27 cellular contexts compared by ENCODE assay signal in the genomic region with DNA sequence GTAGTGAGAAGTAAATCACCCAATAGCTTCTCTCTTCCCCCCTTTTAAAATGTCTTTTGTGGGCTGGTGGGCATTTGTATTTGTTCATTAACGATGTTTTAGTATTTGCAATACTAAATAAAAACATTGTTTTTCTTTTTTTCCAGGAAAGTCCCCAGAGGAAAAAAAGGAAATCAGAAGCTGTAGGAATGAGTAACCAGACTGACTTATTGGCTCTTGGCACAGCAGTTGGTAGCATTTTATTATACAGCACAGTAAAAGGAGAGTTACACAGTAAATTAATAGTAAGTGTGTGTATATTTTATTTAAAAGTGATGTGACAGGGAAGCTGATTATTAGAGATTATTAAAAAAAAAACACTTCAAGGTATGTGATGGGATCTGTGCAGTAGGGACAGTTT.
"Had no signal": no experiment of that assay in that cellular context is flagged by ENCODE, and none has a peak within 500 bp of the region (broad histone marks: within the 10 kb centered on the region; RNA-seq: fewer than 3 reads in every experiment).

No MANE protein-coding gene starts in this region.

- H3K4me1 ChIP-seq: parathyroid adenoma had no signal

- H3K27me3 ChIP-seq: brain microvascular endothelial cell, right atrium auricular region, spleen, thyroid gland, upper lobe of left lung had no signal

- H3K27ac ChIP-seq: brain microvascular endothelial cell, parathyroid adenoma, psoas muscle, right atrium auricular region, spleen, thyroid gland, upper lobe of left lung had no signal

- ATAC-seq: activated CD4-positive, alpha-beta T cell treated with anti-CD3 and anti-CD28 coated beads for 36 hours; activated CD8-positive, alpha-beta memory T cell treated with anti-CD3 and anti-CD28 coated beads, Interleukin-2, amount 10 ng/mL, durations not matched to agents 7 days and 5 days; activated CD8-positive, alpha-beta T cell treated with anti-CD3 and anti-CD28 coated beads, Interleukin-2, amount 10 ng/mL, durations not matched to agents 7 days and 5 days; left colon; naive thymus-derived CD8-positive, alpha-beta T cell; psoas muscle; T-cell had no signal

- H3K9ac ChIP-seq: parathyroid adenoma had no signal

- H3K4me3 ChIP-seq: psoas muscle, right atrium auricular region, spleen, thyroid gland, upper lobe of left lung had no signal

- DNase-seq: activated CD4-positive, alpha-beta T cell treated with anti-CD3 and anti-CD28 coated beads for 36 hours; activated CD4-positive, CD25-positive, alpha-beta regulatory T cell; activated CD8-positive, alpha-beta memory T cell treated with anti-CD3 and anti-CD28 coated beads, Interleukin-2, amount 10 ng/mL, durations not matched to agents 7 days and 5 days; activated CD8-positive, alpha-beta T cell treated with anti-CD3 and anti-CD28 coated beads, Interleukin-2, amount 10 ng/mL, durations not matched to agents 7 days and 5 days; activated gamma-delta T cell treated with Interleukin-2 at 50 U/mL for 16 hours; activated naive CD4-positive, alpha-beta T cell treated with anti-CD3 and anti-CD28 coated beads, Interleukin-2, amount 50 U/mL, for 16 hours; amniotic stem cell; brain microvascular endothelial cell; caudate nucleus; effector CD4-positive, alpha-beta T cell; foreskin fibroblast; head of caudate nucleus; hippocampal formation; immature natural killer cell; kidney; left colon; naive thymus-derived CD8-positive, alpha-beta T cell; nucleus accumbens; psoas muscle; spleen; T-cell; thyroid gland; upper lobe of left lung had no signal

- H2AFZ ChIP-seq: parathyroid adenoma had no signal

- H3K9me3 ChIP-seq: psoas muscle, right atrium auricular region, spleen, thyroid gland, upper lobe of left lung had no signal

- FAIRE-seq: astrocyte, endometrium, kidney had no signal
